In genomic region chr11:129249351-129249750, GRCh38 we compare ENCODE assay signal across 17 cellular contexts. TPM values are rescaled to one million over a fixed set of nuclear protein-coding genes. Genes with fewer than 3 reads are reported as not detected.
DNase-seq lines count a peak whose midpoint lies in the region; ATAC-seq and TF ChIP-seq lines count a peak whose summit lies in the region.
"Had no signal": no experiment of that assay in that cellular context is flagged by ENCODE, and none has a peak within 500 bp of the region (broad histone marks: within the 10 kb centered on the region; RNA-seq: fewer than 3 reads in every experiment).

No MANE protein-coding gene starts in this region.

- CTCF ChIA-PET in BJ (lab: Yijun Ruan, JAX) = no interaction called here

- no peaks in the 10 kb centered on the region for H3K27me3 ChIP-seq in BJ (ENCODE audit: control insufficient read depth, insufficient read depth, low read length)
- H3K27me3 ChIP-seq: hepatocyte had no signal

- no peak for TF ChIP-seq CTCF in BJ (IDR thresholded peaks at IDR 0.05; ENCODE audit: insufficient read depth, low read depth, low read length)
- TF ChIP-seq CTCF in choroid plexus epithelial cell (conservative IDR thresholded peaks at IDR 0.05; ENCODE audit: low read depth, low read length) = no peak
- TF ChIP-seq CTCF in omental fat pad (IDR thresholded peaks at IDR 0.05) = no peak

- H3K4me3 ChIP-seq in BJ (ENCODE audit: low read depth, low read length) = no peak overlapping the region
- no peak overlapping the region for H3K4me3 ChIP-seq in choroid plexus epithelial cell (ENCODE audit: low read depth, low read length)
- H3K4me3 ChIP-seq: hepatocyte had no signal

- POLR2A ChIA-PET in BJ (lab: Charles Lee) = no interaction called here

- DNase-seq in BJ (ENCODE audit: low read depth) (peak; percentile 73), M059J (ENCODE audit: low read depth) (peak; percentile 88), choroid plexus epithelial cell (ENCODE audit: low read depth) (peak; percentile 76), omental fat pad (ENCODE audit: low spot score) (no peak), HUDEP-2 (lab: John Stamatoyannopoulos, UW; ENCODE audit: unreplicated experiment in 76 of 76) (no peak), ACHN (no peak)
- DNase-seq in stimulated activated naive CD8-positive, alpha-beta T cell treated with anti-CD3 and anti-CD28 coated beads, Interleukin-15, Interleukin-2, amounts not matched to agents 100 U/mL and 50 U/mL, for 24 hours = no peak
- DNase-seq: activated CD8-positive, alpha-beta memory T cell treated with anti-CD3 and anti-CD28 coated beads, Interleukin-2, amount 10 ng/mL, durations not matched to agents 7 days and 5 days; activated naive CD8-positive, alpha-beta T cell treated with anti-CD3 and anti-CD28 coated beads, Interleukin-2, amount 10 ng/mL, durations not matched to agents 7 days and 5 days; CD4-positive, alpha-beta T cell; NCI-H1048; NCI-H524 treated with DMSO at 0.1 percent for 48 hours; Right ventricle myocardium superior; stimulated activated CD4-positive, alpha-beta T cell treated with anti-CD3 and anti-CD28 coated beads, Interleukin-2, amount 100 ng/mL, for 48 hours; stimulated activated naive CD4-positive, alpha-beta T cell treated with Interleukin-2 at 50 U/mL for 16 hours had no signal

- in situ Hi-C loops in ACHN (cut with HindIII; ENCODE audit: low pct_ligation_motif_present, low pct_unique_long_range_greater_than_20kb, low sequenced_read_pairs) = no loop called here

- ATAC-seq in omental fat pad (ENCODE audit: low FRiP score) (peak; percentile 57), HG03442 (IDR thresholded peaks at IDR 0.05; ENCODE audit: unreplicated experiment) (no peak)
- ATAC-seq in stimulated activated naive CD8-positive, alpha-beta T cell treated with anti-CD3 and anti-CD28 coated beads, Interleukin-15, Interleukin-2, amounts not matched to agents 100 U/mL and 50 U/mL, for 24 hours = no peak
- ATAC-seq: activated CD8-positive, alpha-beta memory T cell treated with anti-CD3 and anti-CD28 coated beads, Interleukin-2, amount 10 ng/mL, durations not matched to agents 7 days and 5 days had no signal

- no peaks in the 10 kb centered on the region for H3K36me3 ChIP-seq in BJ (ENCODE audit: control insufficient read depth, insufficient read depth, low read length)

RNA-seq across cellular contexts. Expression of gene ARHGAP32, which starts 57.2 kb away (rescaled TPM):
- 5.6 and 6.1 TPM in 2 replicates for polyA plus RNA-seq in BJ (2011; rRNA removed)
- polyA minus RNA-seq in BJ (2011; rRNA and poly(A)+ RNA removed) = 8.9 and 9.4 TPM in 2 replicates
- 4.4 and 8.5 TPM in 2 replicates for total RNA-seq in M059J (2014; rRNA removed; shearing (Covaris generic))
- total RNA-seq in omental fat pad = 10 to 100 TPM; 11.2 to 21.7 (median 18.1) TPM

Comparison
In these comparisons a context has a peak if more than half of its experiments do, and no peak if none do; other contexts are left out.
1. DNase-seq: peak in BJ (single experiment), M059J (single experiment) and choroid plexus epithelial cell (single experiment); none in omental fat pad (single experiment), HUDEP-2 (0 of 76), ACHN (single experiment) and stimulated activated naive CD8-positive, alpha-beta T cell treated with anti-CD3 and anti-CD28 coated beads, Interleukin-15, Interleukin-2, amounts not matched to agents 100 U/mL and 50 U/mL, for 24 hours (single experiment).